1 cellular context compared by ENCODE assay signal in the genomic region with DNA sequence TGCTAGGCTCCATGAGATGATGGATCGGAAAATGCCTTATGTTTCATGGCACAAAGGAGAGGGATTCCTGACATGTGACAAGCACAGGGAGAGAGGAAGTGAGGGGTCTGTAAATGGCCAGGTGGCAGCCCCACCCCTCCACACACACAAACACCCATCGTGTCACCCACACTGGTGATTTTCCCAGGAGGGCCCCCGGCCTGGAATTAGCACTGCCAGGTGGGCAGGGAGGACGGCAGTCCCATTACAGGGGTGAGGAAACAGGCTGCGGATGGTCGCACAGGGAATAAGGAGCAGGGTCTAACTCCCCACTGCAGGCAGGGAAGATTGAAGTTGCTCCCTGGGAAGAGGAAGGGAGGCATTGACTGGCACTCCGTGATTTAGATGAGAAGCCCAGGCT.
A peak's percentile ranks its signal among the peaks of the same experiment; 100 is the strongest.
DNase-seq lines count a peak whose midpoint lies in the region; ATAC-seq lines count a peak whose summit lies in the region.
"Not testable (repeated sequence)": the region's sequence is repeated elsewhere in the genome, so short reads cannot be mapped to it uniquely, and the experiment has no call there.

No MANE protein-coding gene starts in this region.

- H3K27ac Mint-ChIP-seq in central memory CD8-positive, alpha-beta T cell (ENCODE audit: low read depth): peak overlapping the region; percentile 23

- H3K36me3 Mint-ChIP-seq in central memory CD8-positive, alpha-beta T cell (ENCODE audit: insufficient read depth): not testable (repeated sequence)

- H3K4me3 Mint-ChIP-seq in central memory CD8-positive, alpha-beta T cell: not testable (repeated sequence)

- DNase-seq in central memory CD8-positive, alpha-beta T cell (ENCODE audit: low spot score in 2 of 2): not testable (repeated sequence)

- not testable (repeated sequence) for ATAC-seq in central memory CD8-positive, alpha-beta T cell (replicated peaks; ENCODE audit: extremely low read depth, poor library complexity, severe bottlenecking)

- H3K27me3 Mint-ChIP-seq in central memory CD8-positive, alpha-beta T cell: not testable (repeated sequence)

- not testable (repeated sequence) for H3K4me1 Mint-ChIP-seq in central memory CD8-positive, alpha-beta T cell

- H3K9me3 Mint-ChIP-seq in central memory CD8-positive, alpha-beta T cell: not testable (repeated sequence)
